Comparison of ENCODE assay signal across 8 cellular contexts in the genomic region with DNA sequence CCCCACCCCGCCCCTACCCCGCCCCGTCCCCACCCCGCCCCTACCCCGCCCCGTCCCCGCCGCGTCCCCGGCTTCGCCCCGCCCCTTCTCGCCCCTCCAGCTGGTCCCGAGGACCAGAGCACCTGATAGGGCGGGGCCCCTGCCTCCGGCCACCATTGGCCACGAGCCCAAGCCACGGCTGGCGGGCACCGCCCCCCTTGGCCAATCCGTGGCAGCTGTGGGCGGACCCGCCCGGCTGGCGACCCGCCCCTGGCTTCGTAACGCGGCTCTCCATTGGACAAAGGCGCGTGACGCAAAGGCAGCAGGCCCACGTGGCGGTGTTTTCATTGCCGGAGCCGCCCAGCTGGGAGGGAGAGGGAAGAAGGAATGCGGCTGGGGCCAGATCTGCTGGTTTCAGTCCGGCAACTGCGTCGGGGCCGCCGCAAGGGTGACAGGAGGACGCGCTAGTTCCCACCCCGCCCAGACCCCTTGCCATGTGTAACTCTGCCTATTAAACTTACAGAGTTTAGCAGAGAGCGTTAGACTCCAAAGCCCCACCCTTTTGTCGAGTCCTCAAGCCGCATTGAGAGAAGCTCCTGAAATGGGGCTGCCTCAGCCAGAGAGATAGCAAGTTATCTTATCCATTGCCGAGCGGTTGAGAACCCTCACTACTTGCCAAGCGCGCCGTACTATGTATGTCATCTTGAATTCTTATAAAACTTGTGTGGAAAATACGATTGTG.
A peak's percentile ranks its signal among the peaks of the same experiment; 100 is the strongest.
DNase-seq lines count a peak whose midpoint lies in the region; TF ChIP-seq lines count a peak whose summit lies in the region.

No MANE protein-coding gene starts in this region.

- no peak overlapping the region for H3K27ac Mint-ChIP-seq in nephron progenitor cell
- peak overlapping the region; percentile 24 for H3K27ac Mint-ChIP-seq in stimulated activated naive CD8-positive, alpha-beta T cell treated with anti-CD3 and anti-CD28 coated beads, Interleukin-15, Interleukin-2, amounts not matched to agents 100 ng/mL and 50 ng/mL, for 24 hours

- POLR2A ChIA-PET in RWPE1 (lab: Yijun Ruan, JAX; ENCODE audit: low non-redundant PET): interaction anchor here (0.9 kb wide), 1 partner anchor 21 kb away, joined by 6 read pairs; no protein-coding TSS in a partner anchor

- peaks cover 57% of the 10 kb centered on the region for H3K4me1 Mint-ChIP-seq in nephron progenitor cell
- peaks cover 65% of the 10 kb centered on the region for H3K4me1 Mint-ChIP-seq in stimulated activated naive CD8-positive, alpha-beta T cell treated with anti-CD3 and anti-CD28 coated beads, Interleukin-15, Interleukin-2, amounts not matched to agents 100 ng/mL and 50 ng/mL, for 24 hours (ENCODE audit: low read depth)

- H3K27me3 Mint-ChIP-seq in nephron progenitor cell (ENCODE audit: low read depth, poor library complexity): peaks cover 29% of the 10 kb centered on the region
- no peaks in the 10 kb centered on the region for H3K27me3 Mint-ChIP-seq in stimulated activated naive CD8-positive, alpha-beta T cell treated with anti-CD3 and anti-CD28 coated beads, Interleukin-15, Interleukin-2, amounts not matched to agents 100 ng/mL and 50 ng/mL, for 24 hours

- peak overlapping the region; percentile 90 for H3K27ac ChIP-seq in RWPE1

- no peaks in the 10 kb centered on the region for H3K36me3 Mint-ChIP-seq in nephron progenitor cell (ENCODE audit: low read depth)
- H3K36me3 Mint-ChIP-seq in stimulated activated naive CD8-positive, alpha-beta T cell treated with anti-CD3 and anti-CD28 coated beads, Interleukin-15, Interleukin-2, amounts not matched to agents 100 ng/mL and 50 ng/mL, for 24 hours (ENCODE audit: low read depth): no peaks in the 10 kb centered on the region

- DNase-seq in EH (ENCODE audit: low read depth) (peak; percentile 98), GOT3 (lab: John Stamatoyannopoulos, UW) (peak; percentile 94), LNCaP clone FGC (ENCODE audit: low read depth) (peak; percentile 94), RWPE1 (ENCODE audit: low spot score) (peak; percentile 97), fibroblast of the conjunctiva (ENCODE audit: low read depth) (peak; percentile 97), nephron progenitor cell (peak; percentile 98)
- DNase-seq in activated effector memory CD4-positive, alpha-beta T cell treated with anti-CD3 and anti-CD28 coated beads, Interleukin-2, amount 50 U/mL, for 16 hours: peak; percentile 100

- no peaks in the 10 kb centered on the region for H3K9me3 Mint-ChIP-seq in nephron progenitor cell
- H3K9me3 Mint-ChIP-seq in stimulated activated naive CD8-positive, alpha-beta T cell treated with anti-CD3 and anti-CD28 coated beads, Interleukin-15, Interleukin-2, amounts not matched to agents 100 ng/mL and 50 ng/mL, for 24 hours: no peaks in the 10 kb centered on the region

- H3K4me3 ChIP-seq in LNCaP clone FGC (ENCODE audit: low read depth, low read length): peak overlapping the region; percentile 56

- CTCF ChIA-PET in RWPE1 (lab: Yijun Ruan, JAX): no interaction called here

- TF ChIP-seq CTCF in LNCaP clone FGC (IDR thresholded peaks at IDR 0.05; ENCODE audit: control insufficient read depth, extremely low read depth, insufficient read depth): no peak
- TF ChIP-seq CTCF in RWPE1 (conservative IDR thresholded peaks at IDR 0.05; ENCODE audit: low read depth): no peak
- TF ChIP-seq CTCF in nephron progenitor cell (IDR thresholded peaks at IDR 0.05): no peak

- peak overlapping the region; percentile 85 for H3K4me3 Mint-ChIP-seq in nephron progenitor cell
- H3K4me3 Mint-ChIP-seq in stimulated activated naive CD8-positive, alpha-beta T cell treated with anti-CD3 and anti-CD28 coated beads, Interleukin-15, Interleukin-2, amounts not matched to agents 100 ng/mL and 50 ng/mL, for 24 hours: peak overlapping the region; percentile 77

Comparison
In these comparisons a context has a peak if more than half of its experiments do, and no peak if none do; other contexts are left out.
1. Peak in every context shown above with its lines: DNase-seq, H3K4me3 ChIP-seq and H3K27ac ChIP-seq.